1 cellular context compared by ENCODE assay signal in genomic region chrX:12946838-12947544, GRCh38.
TF ChIP-seq lines count a peak whose summit lies in the region.

No MANE protein-coding gene starts in this region.

TF ChIP-seq in GM12878, 131 proteins besides CTCF, POLR2A, EP300 and RAD21 (continued from another document and continues in another):
- TF ChIP-seq ZNF592 (IDR thresholded peaks at IDR 0.05) = peak; percentile 94
- TF ChIP-seq NR2C2 (IDR thresholded peaks at IDR 0.05; ENCODE audit: borderline replicate concordance, control insufficient read depth, insufficient read length, low read depth) = no peak
- TF ChIP-seq HDAC6 (IDR thresholded peaks at IDR 0.05; ENCODE audit: unreplicated experiment) = no peak
- no peak for TF ChIP-seq ZBTB4 (CRISPR knock-in tag; IDR thresholded peaks at IDR 0.05)
- peak; percentile 17; the same call in 1 of the 2 replicates for TF ChIP-seq NFYA (IDR thresholded peaks at IDR 0.05; ENCODE audit: borderline replicate concordance, low read depth, low read length)
- TF ChIP-seq PKNOX1 (IDR thresholded peaks at IDR 0.05) = peak; percentile 85
- peak; percentile 96 for TF ChIP-seq SMARCA5 (IDR thresholded peaks at IDR 0.05)
- no peak for TF ChIP-seq KDM1A (IDR thresholded peaks at IDR 0.05; ENCODE audit: borderline replicate concordance)
- peak; percentile 54; the same call in 1 of the 2 replicates for TF ChIP-seq IRF4 (IDR thresholded peaks at IDR 0.05; ENCODE audit: low read depth, low read length)
- TF ChIP-seq NBN (IDR thresholded peaks at IDR 0.05) = peak; percentile 51; the same call in 1 of the 2 replicates
- peak; percentile 36 for TF ChIP-seq PBX3 (IDR thresholded peaks at IDR 0.05; ENCODE audit: insufficient replicate concordance, low read depth, low read length)
- 0 out of 2 replicates have a peak, but pooled peaks have one; percentile 19 for TF ChIP-seq ZNF24 (IDR thresholded peaks at IDR 0.05)
- peak; percentile 53 for TF ChIP-seq RELB (IDR thresholded peaks at IDR 0.05; ENCODE audit: low read depth)
- TF ChIP-seq IKZF2 (IDR thresholded peaks at IDR 0.05) = peak; percentile 76 to 80
- TF ChIP-seq TCF7 (IDR thresholded peaks at IDR 0.05; ENCODE audit: borderline replicate concordance) = 0 out of 2 replicates have a peak, but pooled peaks have one; percentile 39
- no peak for TF ChIP-seq E4F1 (IDR thresholded peaks at IDR 0.05; ENCODE audit: borderline replicate concordance, partially characterized antibody)
- TF ChIP-seq MEF2B (IDR thresholded peaks at IDR 0.05; ENCODE audit: partially characterized antibody, poor library complexity, severe bottlenecking) = peak; percentile 51
- 0 out of 2 replicates have a peak, but pooled peaks have one; percentile 49 for TF ChIP-seq MXI1 (IDR thresholded peaks at IDR 0.05; ENCODE audit: low read depth, low read length)
- TF ChIP-seq ZNF384 (IDR thresholded peaks at IDR 0.05; ENCODE audit: borderline replicate concordance, low read depth, low read length) = no peak; the same call in 1 of the 2 replicates
- TF ChIP-seq CBX5 (IDR thresholded peaks at IDR 0.05; ENCODE audit: low read depth) = no peak
- TF ChIP-seq ATF7 (IDR thresholded peaks at IDR 0.05; ENCODE audit: low read depth) = peak; percentile 83
- 0 out of 2 replicates have a peak, but pooled peaks have one; percentile 10 for TF ChIP-seq TCF12 (IDR thresholded peaks at IDR 0.05; ENCODE audit: low read depth, low read length)
- TF ChIP-seq ZNF687 (IDR thresholded peaks at IDR 0.05) = peak; percentile 61; the same call in 1 of the 2 replicates
- TF ChIP-seq BHLHE40 (IDR thresholded peaks at IDR 0.05; ENCODE audit: borderline replicate concordance in 1 of 2, low read depth in 2 of 2, low read length in 1 of 2) = peak in 1 of 2 experiments; percentile 37; a peak in 1 of 4 replicates
- TF ChIP-seq IRF5 (IDR thresholded peaks at IDR 0.05; ENCODE audit: borderline replicate concordance) = no peak
- no peak for TF ChIP-seq REST (IDR thresholded peaks at IDR 0.05; ENCODE audit: low read depth, low read length)
